Comparison of ENCODE assay signal across 24 cellular contexts in genomic region chr4:148514041-148514440, GRCh38.
DNase-seq lines count a peak whose midpoint lies in the region; ATAC-seq and TF ChIP-seq lines count a peak whose summit lies in the region.
"Had no signal": no experiment of that assay in that cellular context is flagged by ENCODE, and none has a peak within 500 bp of the region (broad histone marks: within the 10 kb centered on the region; RNA-seq: fewer than 3 reads in every experiment).

No MANE protein-coding gene starts in this region.

- H3K9ac ChIP-seq in fibroblast of lung (ENCODE audit: insufficient read depth, low read length): no peak overlapping the region

- intact Hi-C loops in head of caudate nucleus (cut with DNase I): no loop called here

- H3K27ac ChIP-seq in RWPE1 (no peak overlapping the region), fibroblast of lung (ENCODE audit: insufficient read depth, low read length) (peak overlapping the region; percentile 67)
- H3K27ac ChIP-seq: sigmoid colon, testis had no signal

- peak overlapping the region; percentile 62 for H3K4me2 ChIP-seq in fibroblast of lung (ENCODE audit: extremely low read depth, insufficient read depth, low read length)

- DNase-seq in HS-5 (ENCODE audit: low read depth) (peak; percentile 34), RWPE1 (ENCODE audit: low spot score) (peak; percentile 5), fibroblast of lung (ENCODE audit: low read depth in 2 of 2) (peak in 1 of 2 donors; percentile 43), omental fat pad (ENCODE audit: low spot score) (no peak), HUDEP-2 (lab: John Stamatoyannopoulos, UW; ENCODE audit: unreplicated experiment in 76 of 76) (no peak), head of caudate nucleus (no peak)
- DNase-seq in stimulated activated naive CD8-positive, alpha-beta T cell treated with anti-CD3 and anti-CD28 coated beads, Interleukin-15, Interleukin-2, amounts not matched to agents 100 U/mL and 50 U/mL, for 24 hours: no peak
- DNase-seq: activated CD4-positive, alpha-beta T cell treated with anti-CD3 and anti-CD28 coated beads for 48 hours; activated gamma-delta T cell; activated naive CD8-positive, alpha-beta T cell treated with anti-CD3 and anti-CD28 coated beads, Interleukin-2, amount 10 ng/mL, durations not matched to agents 7 days and 5 days; activated T-cell treated with anti-CD3 and anti-CD28 coated beads, Interleukin-2, amount 50 U/mL, for 1 hour; Calu3; DMS79 treated with DMSO at 0.1 percent for 48 hours; glutamatergic neuron; kidney glomerular epithelial cell; NCI-H1092; NCI-H187; NCI-H526 treated with DMSO at 0.1 percent for 48 hours; sigmoid colon; stimulated activated CD4-positive, alpha-beta T cell treated with anti-CD3 and anti-CD28 coated beads, Interleukin-15, amount 100 ng/mL, for 24 hours; stimulated activated naive B cell treated with anti-CD40 and anti-IgM and Interleukin-4, amounts not matched to agents 10 μg/mL and 1 μg/mL and 100 μg/mL, for 72 hours; testis had no signal

- H3K9me3 ChIP-seq in fibroblast of lung (ENCODE audit: control insufficient read depth, insufficient read depth, low read depth, low read length): no peaks in the 10 kb centered on the region
- H3K9me3 ChIP-seq: sigmoid colon, testis had no signal

- H3K4me1 ChIP-seq in fibroblast of lung (ENCODE audit: control insufficient read depth, extremely low read depth, insufficient read depth, low read length): peaks cover 10% of the 10 kb centered on the region
- H3K4me1 ChIP-seq: testis had no signal

- POLR2A ChIA-PET in RWPE1 (lab: Yijun Ruan, JAX; ENCODE audit: low non-redundant PET): no interaction called here

- H3K27me3 ChIP-seq in fibroblast of lung (ENCODE audit: control insufficient read depth, insufficient read depth, low read length): no peaks in the 10 kb centered on the region
- H3K27me3 ChIP-seq: sigmoid colon, testis had no signal

- H3K4me3 ChIP-seq in fibroblast of lung (replicated peaks in 1 of 4; ENCODE audit: control extremely low read depth in 1 of 4, insufficient read depth in 1 of 4, low read depth in 3 of 4, low read length in 4 of 4): no peak overlapping the region
- H3K4me3 ChIP-seq: sigmoid colon, testis had no signal

- ATAC-seq in omental fat pad (ENCODE audit: low FRiP score) (peak; percentile 64), GM18498 (IDR thresholded peaks at IDR 0.05; ENCODE audit: unreplicated experiment) (no peak)
- no peak for ATAC-seq in stimulated activated naive CD8-positive, alpha-beta T cell treated with anti-CD3 and anti-CD28 coated beads, Interleukin-15, Interleukin-2, amounts not matched to agents 100 U/mL and 50 U/mL, for 24 hours
- ATAC-seq: HepG2; stimulated activated naive B cell treated with anti-CD40 and anti-IgM and Interleukin-4, amounts not matched to agents 10 μg/mL and 1 μg/mL and 100 μg/mL, for 72 hours had no signal

- CTCF ChIA-PET in RWPE1 (lab: Yijun Ruan, JAX): no interaction called here

- no peak overlapping the region for H2AFZ ChIP-seq in fibroblast of lung (ENCODE audit: low read length)

- TF ChIP-seq CTCF in RWPE1 (conservative IDR thresholded peaks at IDR 0.05; ENCODE audit: low read depth) (no peak), fibroblast of lung (conservative IDR thresholded peaks at IDR 0.05 in 1 of 2, IDR thresholded peaks at IDR 0.05 in 1 of 2; ENCODE audit: low read depth in 1 of 2, low read length in 2 of 2) (no peak), omental fat pad (IDR thresholded peaks at IDR 0.05) (no peak)

- H4K20me1 ChIP-seq in fibroblast of lung (ENCODE audit: control insufficient read depth, extremely low read depth, insufficient read depth, low read length): no peaks in the 10 kb centered on the region

- no peaks in the 10 kb centered on the region for H3K79me2 ChIP-seq in fibroblast of lung (ENCODE audit: control insufficient read depth, insufficient read depth, low read length)

- no peaks in the 10 kb centered on the region for H3K36me3 ChIP-seq in fibroblast of lung (ENCODE audit: control insufficient read depth, insufficient read depth, low read length)
- H3K36me3 ChIP-seq: sigmoid colon had no signal

Comparison
In these comparisons a context has a peak if more than half of its experiments do, and no peak if none do; other contexts are left out.
1. DNase-seq: peak in HS-5 (single experiment) and RWPE1 (single experiment); none in omental fat pad (single experiment), stimulated activated naive CD8-positive, alpha-beta T cell treated with anti-CD3 and anti-CD28 coated beads, Interleukin-15, Interleukin-2, amounts not matched to agents 100 U/mL and 50 U/mL, for 24 hours (single experiment), HUDEP-2 (0 of 76) and head of caudate nucleus (0 of 42).